ENCODE assay signal across 2 cellular contexts in genomic region chr11:12451179-12451814, GRCh38.
A peak's percentile ranks its signal among the peaks of the same experiment; 100 is the strongest.
TF ChIP-seq lines count a peak whose summit lies in the region.

No MANE protein-coding gene starts in this region.

TF ChIP-seq in IMR-90, 13 proteins besides CTCF, POLR2A, EP300 and RAD21 (continued from another document):
- TF ChIP-seq ELK1 (IDR thresholded peaks at IDR 0.05; ENCODE audit: borderline replicate concordance, low read depth, low read length) (no peak), RCOR1 (IDR thresholded peaks at IDR 0.05; ENCODE audit: insufficient replicate concordance, low read length) (no peak), MAZ (IDR thresholded peaks at IDR 0.05; ENCODE audit: borderline replicate concordance, low read depth, low read length) (no peak), USF2 (IDR thresholded peaks at IDR 0.05; ENCODE audit: low read depth, low read length) (no peak), BHLHE40 (IDR thresholded peaks at IDR 0.05; ENCODE audit: low read depth, low read length) (no peak)

TF ChIP-seq in SK-N-SH treated with all-trans-retinoic acid at 6 μM for 48 hours, 23 proteins besides CTCF, POLR2A, EP300 and RAD21 (continued from another document):
- TF ChIP-seq PATZ1 (CRISPR knock-in tag; IDR thresholded peaks at IDR 0.05; ENCODE audit: borderline replicate concordance) (peak; percentile 88), ZFP3 (CRISPR knock-in tag; IDR thresholded peaks at IDR 0.05) (no peak), ISL1 (CRISPR knock-in tag; IDR thresholded peaks at IDR 0.05) (peak; percentile 99), CSRNP3 (CRISPR knock-in tag; IDR thresholded peaks at IDR 0.05) (peak; percentile 86; the same call in 1 of the 2 replicates), SNAI2 (CRISPR knock-in tag; IDR thresholded peaks at IDR 0.05) (no peak), ZNF565 (CRISPR knock-in tag; conservative IDR thresholded peaks at IDR 0.05; ENCODE audit: low read depth) (no peak), RARB (CRISPR knock-in tag; IDR thresholded peaks at IDR 0.05) (peak; percentile 71; the same call in 1 of the 2 replicates), TCF4 (CRISPR knock-in tag; IDR thresholded peaks at IDR 0.05; ENCODE audit: borderline replicate concordance) (peak; percentile 95), CREB5 (CRISPR knock-in tag; IDR thresholded peaks at IDR 0.05; ENCODE audit: low read depth) (peak; percentile 73; the same call in 1 of the 2 replicates), ZFP30 (CRISPR knock-in tag; IDR thresholded peaks at IDR 0.05) (no peak), POU6F1 (CRISPR knock-in tag; IDR thresholded peaks at IDR 0.05; ENCODE audit: borderline replicate concordance, low read depth) (0 out of 2 replicates have a peak, but pooled peaks have one; percentile 72), TSHZ2 (CRISPR knock-in tag; IDR thresholded peaks at IDR 0.05) (peak; percentile 93)
